8 cellular contexts compared by ENCODE assay signal in the genomic region with DNA sequence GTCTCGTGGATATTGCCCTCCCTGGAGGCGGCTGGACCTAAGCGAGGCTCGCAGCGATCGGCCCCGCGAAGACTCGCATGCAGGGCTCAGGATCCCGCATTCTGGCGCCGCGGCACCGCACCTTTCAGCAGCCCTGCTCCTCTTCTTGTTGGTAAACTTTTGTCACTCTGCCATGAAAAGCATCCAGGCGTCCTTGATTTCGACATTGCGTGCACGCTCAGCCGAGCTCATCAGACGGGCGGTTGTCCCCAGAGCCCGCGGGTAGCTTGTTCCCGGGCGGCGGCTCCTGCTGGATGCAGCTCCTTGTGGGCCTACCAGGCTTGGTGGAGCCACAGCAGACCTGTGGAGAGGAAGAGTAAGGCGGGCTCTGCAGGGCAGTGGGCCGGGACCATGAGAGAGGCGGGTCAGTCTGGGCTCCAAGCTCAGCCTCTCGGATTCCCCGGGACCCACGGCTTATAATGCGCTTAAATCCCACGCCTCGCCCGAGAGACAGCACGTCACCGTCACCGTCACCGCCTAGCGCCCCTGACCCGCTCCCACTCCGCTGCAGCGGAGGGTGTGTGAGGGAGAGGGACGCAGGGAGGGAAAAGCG. TPM values are rescaled to one million over a fixed set of nuclear protein-coding genes. Genes with fewer than 3 reads are reported as not detected.
DNase-seq lines count a peak whose midpoint lies in the region; ATAC-seq, FAIRE-seq and TF ChIP-seq lines count a peak whose summit lies in the region.

No MANE protein-coding gene starts in this region.

- peak overlapping the region in 2 of 8 donors; percentile 18 to 35 for H3K27ac Mint-ChIP-seq in CD8-positive, alpha-beta memory T cell
- H3K27ac Mint-ChIP-seq in activated T-cell treated with anti-CD3 and anti-CD28 coated beads, Interleukin-2, amount 50 U/mL, for 24 hours, result no peak overlapping the region

- TF ChIP-seq CTCF in NB4 (IDR thresholded peaks at IDR 0.05; ENCODE audit: low read depth, low read length) (no peak), spleen (IDR thresholded peaks at IDR 0.05 in 8 of 11, conservative IDR thresholded peaks at IDR 0.05 in 3 of 11) (no peak)

- H3K36me3 ChIP-seq in CD8-positive, alpha-beta memory T cell (ENCODE audit: insufficient read depth, low read length), result no peaks in the 10 kb centered on the region
- H3K36me3 ChIP-seq in iPS-15b (ENCODE audit: control insufficient read depth, insufficient read depth, low read length), result no peaks in the 10 kb centered on the region
- no peaks in the 10 kb centered on the region for H3K36me3 ChIP-seq in spleen
- H3K36me3 ChIP-seq in small intestine (ENCODE audit: control insufficient read depth in 2 of 2, insufficient read depth in 2 of 2, low read length in 2 of 2), result no peaks in the 10 kb centered on the region

- no peaks in the 10 kb centered on the region for H3K9me3 ChIP-seq in CD8-positive, alpha-beta memory T cell (ENCODE audit: low read length)
- H3K9me3 ChIP-seq in iPS-15b (ENCODE audit: control insufficient read depth, insufficient read depth, low read length), result no peaks in the 10 kb centered on the region
- H3K9me3 ChIP-seq in spleen, result peaks cover 0 to 33% (median 23%) of the 10 kb centered on the region in 8 donors
- H3K9me3 ChIP-seq in small intestine (ENCODE audit: control insufficient read depth, low read depth), result no peaks in the 10 kb centered on the region

- no peak overlapping the region for H3K9ac ChIP-seq in iPS-15b (ENCODE audit: low read depth, low read length)

- TF ChIP-seq POLR2A in NB4 (IDR thresholded peaks at IDR 0.05; ENCODE audit: extremely low read depth, insufficient read length), result peak; percentile 14
- TF ChIP-seq POLR2A in spleen (IDR thresholded peaks at IDR 0.05), result no peak

- peak overlapping the region; percentile 49 for H3K4me3 ChIP-seq in CD8-positive, alpha-beta memory T cell (ENCODE audit: low read length)
- peak overlapping the region; percentile 56 for H3K4me3 ChIP-seq in NB4 (ENCODE audit: low read depth, low read length)
- H3K4me3 ChIP-seq in iPS-15b (ENCODE audit: low read depth, low read length), result peak overlapping the region; percentile 68
- H3K4me3 ChIP-seq in spleen, result peak overlapping the region; percentile 43 to 79 (median 55)
- H3K4me3 ChIP-seq in small intestine (ENCODE audit: low read depth in 1 of 2, low read length in 2 of 2), result peak overlapping the region in 1 of 2 donors; percentile 47

- intact Hi-C loops in spleen (cut with DNase I; ENCODE audit: low total_unique reads), result no loop called here

- no peaks in the 10 kb centered on the region for H3K27me3 ChIP-seq in CD8-positive, alpha-beta memory T cell (ENCODE audit: insufficient read depth, low read length, poor library complexity, severe bottlenecking)
- H3K27me3 ChIP-seq in iPS-15b (ENCODE audit: control insufficient read depth, insufficient read depth, low read length) (peaks cover 40% of the 10 kb centered on the region), spleen (replicated peaks in 1 of 7) (peaks cover 8 to 89% (median 50%) of the 10 kb centered on the region in 7 donors), small intestine (ENCODE audit: control insufficient read depth in 2 of 2, insufficient read depth in 2 of 2, low read length in 2 of 2) (peaks cover 0 to 7% of the 10 kb centered on the region in 2 donors)

- CTCF ChIA-PET in CD8-positive, alpha-beta memory T cell (lab: Charles Lee), result interaction anchor here (1.1 to 1.2 kb wide), 2 partner anchors 12 to 83 kb away, joined by 3 to 5 read pairs; no protein-coding TSS in a partner anchor

- peaks cover 7 to 17% (median 11%) of the 10 kb centered on the region in 5 donors for H3K9me3 Mint-ChIP-seq in CD8-positive, alpha-beta memory T cell
- peaks cover 2% of the 10 kb centered on the region for H3K9me3 Mint-ChIP-seq in activated T-cell treated with anti-CD3 and anti-CD28 coated beads, Interleukin-2, amount 50 U/mL, for 24 hours

- peak overlapping the region; percentile 46 to 81 (median 77) for H3K4me3 Mint-ChIP-seq in CD8-positive, alpha-beta memory T cell
- peak overlapping the region; percentile 71 for H3K4me3 Mint-ChIP-seq in activated T-cell treated with anti-CD3 and anti-CD28 coated beads, Interleukin-2, amount 50 U/mL, for 24 hours

- ATAC-seq in HG03139 (IDR thresholded peaks at IDR 0.05; ENCODE audit: unreplicated experiment), result no peak

- no peaks in the 10 kb centered on the region for H3K36me3 Mint-ChIP-seq in CD8-positive, alpha-beta memory T cell
- H3K36me3 Mint-ChIP-seq in activated T-cell treated with anti-CD3 and anti-CD28 coated beads, Interleukin-2, amount 50 U/mL, for 24 hours (ENCODE audit: low read depth), result no peaks in the 10 kb centered on the region

- H3K4me1 Mint-ChIP-seq in CD8-positive, alpha-beta memory T cell, result peaks cover 9 to 26% (median 10%) of the 10 kb centered on the region in 3 donors
- H3K4me1 Mint-ChIP-seq in activated T-cell treated with anti-CD3 and anti-CD28 coated beads, Interleukin-2, amount 50 U/mL, for 24 hours (ENCODE audit: low read depth), result peaks cover 18% of the 10 kb centered on the region

- POLR2A ChIA-PET in CD8-positive, alpha-beta memory T cell (lab: Charles Lee), result no interaction called here

- H3K27me3 Mint-ChIP-seq in CD8-positive, alpha-beta memory T cell, result peaks cover 31 to 58% of the 10 kb centered on the region in 2 donors
- H3K27me3 Mint-ChIP-seq in activated T-cell treated with anti-CD3 and anti-CD28 coated beads, Interleukin-2, amount 50 U/mL, for 24 hours, result peaks cover 61% of the 10 kb centered on the region

- WGBS in spleen, 5 donors, result 3 to 12% (median 4%) methylated on average over 29 to 46 of the region's 46 CpGs
- 2 to 10% (median 3%) methylated on average over 40 to 46 of the region's 46 CpGs for WGBS in small intestine, 3 donors

- no peak overlapping the region for H3K27ac ChIP-seq in CD8-positive, alpha-beta memory T cell (ENCODE audit: low read depth, low read length)
- H3K27ac ChIP-seq in spleen, result peak overlapping the region in 3 of 8 donors; percentile 36 to 45 (median 37)
- H3K27ac ChIP-seq in small intestine (ENCODE audit: low read depth in 1 of 2, low read length in 1 of 2), result no peak overlapping the region

- H3K4me1 ChIP-seq in CD8-positive, alpha-beta memory T cell (ENCODE audit: insufficient read depth, low read length), result no peaks in the 10 kb centered on the region
- H3K4me1 ChIP-seq in iPS-15b (ENCODE audit: control insufficient read depth, insufficient read depth, low read length) (no peaks in the 10 kb centered on the region), spleen (peaks cover 21 to 40% (median 32%) of the 10 kb centered on the region in 6 donors), small intestine (ENCODE audit: control insufficient read depth in 2 of 2, insufficient read depth in 1 of 2, low read depth in 1 of 2, low read length in 1 of 2) (peaks cover 0 to 3% of the 10 kb centered on the region in 2 donors)

- no peak for DNase-seq in CD8-positive, alpha-beta memory T cell
- DNase-seq in NB4 (ENCODE audit: low read depth) (peak; percentile 66), spleen (peak; percentile 82), SHP77 (lab: John Stamatoyannopoulos, UW) (no peak), small intestine (no peak)
- no peak for DNase-seq in activated T-cell treated with anti-CD3 and anti-CD28 coated beads, Interleukin-2, amount 50 U/mL, for 24 hours

- no peak for FAIRE-seq in small intestine (lab: Jason Lieb, UNC)

RNA-seq across cellular contexts. Expression of gene ANKRD18A, which starts 1.8 kb away (rescaled TPM):
- total RNA-seq in CD8-positive, alpha-beta memory T cell, result 1 to 10 TPM in 1 of 2 experiments, under 1 TPM in 1; 0.79 to 2.1 TPM
- 0.49 TPM for polyA plus RNA-seq in CD8-positive, alpha-beta memory T cell
- 1 to 10 TPM in 4 of 7 donors, under 1 TPM in 3; 0.27 to 3.4 (median 1.5) TPM for total RNA-seq in spleen
- polyA plus RNA-seq in spleen, result under 1 TPM in 2 of 3 donors, not detected in 1; 0.02 to 0.03 TPM
- 1 to 10 TPM in 1 of 3 donors, under 1 TPM in 2; 0.27 to 1.2 (median 0.45) TPM for polyA plus RNA-seq in small intestine

Comparison
In these comparisons a context has a peak if more than half of its experiments do, and no peak if none do; other contexts are left out.
1. DNase-seq: peak in NB4 (single experiment) and spleen (single experiment); none in CD8-positive, alpha-beta memory T cell (0 of 5), activated T-cell treated with anti-CD3 and anti-CD28 coated beads, Interleukin-2, amount 50 U/mL, for 24 hours (single experiment), SHP77 (0 of 2) and small intestine (single experiment).